Comparison of ENCODE assay signal across 8 cellular contexts in the genomic region with DNA sequence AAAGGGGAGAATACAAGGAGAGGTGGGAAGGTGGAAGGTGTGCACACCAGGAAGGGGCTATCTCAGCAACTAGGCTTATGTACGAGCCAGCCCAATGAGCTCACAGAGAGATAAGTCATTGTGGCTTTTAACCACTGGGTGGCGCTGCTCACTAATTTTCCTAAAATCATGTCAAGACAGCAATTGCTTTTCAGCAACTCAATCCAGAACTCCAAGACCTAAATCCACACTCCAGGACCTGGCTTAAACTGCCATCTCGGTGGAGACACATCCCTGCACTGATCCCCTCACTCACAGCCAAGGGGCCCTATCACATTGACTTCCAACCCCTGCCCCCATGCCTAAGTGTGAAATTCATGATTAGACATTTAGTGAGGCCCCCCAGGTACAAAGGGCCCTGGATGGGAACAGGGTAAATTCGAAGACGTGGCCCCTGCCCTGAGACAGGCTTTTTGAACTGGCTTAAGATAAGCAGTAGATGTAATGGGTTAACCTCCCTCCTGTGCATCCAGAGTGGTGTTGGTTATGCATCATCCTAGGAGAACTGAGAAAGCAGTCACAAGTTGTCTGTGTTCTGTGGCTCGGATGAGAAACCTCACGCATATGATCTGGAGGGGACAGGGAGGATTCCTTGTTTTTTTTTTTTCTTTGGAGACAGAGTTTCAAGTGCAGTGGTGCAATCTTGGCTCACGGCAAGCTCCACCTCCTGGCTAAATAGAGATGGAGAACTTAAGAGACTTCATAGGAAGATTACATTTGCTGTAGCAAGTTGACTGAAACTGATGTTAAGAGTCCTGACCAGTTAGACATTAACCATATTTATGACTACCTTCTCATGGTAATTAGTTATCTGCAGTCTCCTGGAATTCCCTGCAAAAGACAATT. TPM values are rescaled to one million over a fixed set of nuclear protein-coding genes. Genes with fewer than 3 reads are reported as not detected.
DNase-seq lines count a peak whose midpoint lies in the region; ATAC-seq, FAIRE-seq and TF ChIP-seq lines count a peak whose summit lies in the region.

No MANE protein-coding gene starts in this region.

- no peaks in the 10 kb centered on the region for H3K4me1 ChIP-seq in A673 (ENCODE audit: insufficient read depth, low read length, poor library complexity, severe bottlenecking)
- peaks cover 6 to 50% (median 44%) of the 10 kb centered on the region in 4 donors for H3K4me1 ChIP-seq in liver (ENCODE audit: control insufficient read depth in 4 of 4, insufficient read depth in 4 of 4, low read length in 3 of 4)

- intact Hi-C loops in A673 (cut with micrococcal nuclease; ENCODE audit: unreplicated experiment) = loop anchor here (10.0 kb wide), 3 partner anchors 105 to 515 kb away; partner anchors contain the start of gene ZNHIT3
- intact Hi-C loops in activated CD4-positive, alpha-beta T cell treated with anti-CD3 and anti-CD28 coated beads, Interleukin-2, amount 10 ng/mL, durations not matched to agents 24 days and 14 days (cut with micrococcal nuclease) = loop anchor here (1.0 kb wide), 2 partner anchors 103 to 180 kb away; no protein-coding TSS in a partner anchor

- H3K4me3 ChIP-seq in A673 (ENCODE audit: low read depth, low read length, poor library complexity, severe bottlenecking) (no peak overlapping the region), coronary artery (no peak overlapping the region), liver (ENCODE audit: low read depth in 1 of 3, low read length in 3 of 3) (no peak overlapping the region)

- H3K27me3 ChIP-seq in A673 (replicated peaks; ENCODE audit: insufficient read depth, low read depth, low read length, poor library complexity) (no peaks in the 10 kb centered on the region), liver (ENCODE audit: control insufficient read depth in 4 of 4, insufficient read depth in 4 of 4, low read length in 3 of 4) (no peaks in the 10 kb centered on the region)

- BruUV-seq in A673 (replicated peaks; lab: Mats Ljungman, UMichigan) = no TSS peak

- H3K27ac ChIP-seq in A673 (ENCODE audit: low read depth, low read length, poor library complexity, severe bottlenecking) (no peak overlapping the region), coronary artery (no peak overlapping the region), liver (ENCODE audit: low read depth in 1 of 2, low read length in 2 of 2) (peak overlapping the region; percentile 44 to 52)

- no peak overlapping the region for H3K4me3 Mint-ChIP-seq in activated CD4-positive, alpha-beta T cell treated with anti-CD3 and anti-CD28 coated beads, Interleukin-2, amount 10 ng/mL, durations not matched to agents 24 days and 14 days

- peaks cover 5% of the 10 kb centered on the region for H3K4me1 Mint-ChIP-seq in activated CD4-positive, alpha-beta T cell treated with anti-CD3 and anti-CD28 coated beads, Interleukin-2, amount 10 ng/mL, durations not matched to agents 24 days and 14 days

- H3K36me3 Mint-ChIP-seq in activated CD4-positive, alpha-beta T cell treated with anti-CD3 and anti-CD28 coated beads, Interleukin-2, amount 10 ng/mL, durations not matched to agents 24 days and 14 days (ENCODE audit: low read depth) = no peaks in the 10 kb centered on the region

- no peak for ATAC-seq in GM21447 (IDR thresholded peaks at IDR 0.05; ENCODE audit: unreplicated experiment)

- H3K27me3 Mint-ChIP-seq in activated CD4-positive, alpha-beta T cell treated with anti-CD3 and anti-CD28 coated beads, Interleukin-2, amount 10 ng/mL, durations not matched to agents 24 days and 14 days = peaks cover 3% of the 10 kb centered on the region

- peak; percentile 65 for DNase-seq in A673 (ENCODE audit: low spot score)
- DNase-seq in GM19239 (ENCODE audit: insufficient read length, low spot score) = peak; percentile 53
- DNase-seq in NCI-H345 (lab: John Stamatoyannopoulos, UW) = peak; percentile 79
- peak; percentile 92 for DNase-seq in activated CD4-positive, alpha-beta T cell treated with anti-CD3 and anti-CD28 coated beads, Interleukin-2, amount 10 ng/mL, durations not matched to agents 24 days and 14 days
- no peak for DNase-seq in coronary artery (ENCODE audit: low spot score)
- peak; percentile 31 to 61 (median 61) for DNase-seq in stimulated activated CD4-positive, alpha-beta T cell treated with anti-CD3 and anti-CD28 coated beads, TNF-alpha, amount 100 ng/mL, for 24 hours (ENCODE audit: low read depth in 3 of 3)

- H3K9me3 Mint-ChIP-seq in activated CD4-positive, alpha-beta T cell treated with anti-CD3 and anti-CD28 coated beads, Interleukin-2, amount 10 ng/mL, durations not matched to agents 24 days and 14 days = no peaks in the 10 kb centered on the region

- peak; percentile 94 to 97 for TF ChIP-seq RAD21 in liver (IDR thresholded peaks at IDR 0.05)

- H3K27ac Mint-ChIP-seq in activated CD4-positive, alpha-beta T cell treated with anti-CD3 and anti-CD28 coated beads, Interleukin-2, amount 10 ng/mL, durations not matched to agents 24 days and 14 days = no peak overlapping the region

- FAIRE-seq in GM19239 (lab: Jason Lieb, UNC) = no peak

- TF ChIP-seq CTCF in A673 (conservative IDR thresholded peaks at IDR 0.05; ENCODE audit: low read depth, low read length) (peak; percentile 63), coronary artery (IDR thresholded peaks at IDR 0.05) (peak; percentile 44), liver (IDR thresholded peaks at IDR 0.05; ENCODE audit: low read depth, low read length, missing input control) (peak; percentile 95)

- no peaks in the 10 kb centered on the region for H3K9me3 ChIP-seq in A673 (ENCODE audit: low read depth, low read length, poor library complexity, severe bottlenecking)
- no peaks in the 10 kb centered on the region for H3K9me3 ChIP-seq in liver (ENCODE audit: control insufficient read depth in 4 of 4, low read length in 3 of 4)

- WGBS in liver = 20% methylated on average over 8 of the region's 8 CpGs

- POLR2A ChIA-PET in A673 (lab: Charles Lee; ENCODE audit: low non-redundant PET) = no interaction called here

- no peak overlapping the region for H3K9ac ChIP-seq in liver (ENCODE audit: low read depth in 1 of 2, low read length in 2 of 2)

- CTCF ChIA-PET in A673 (lab: Charles Lee) = interaction anchor here (1.2 to 1.6 kb wide), 2 partner anchors 103 to 179 kb away, joined by 4 to 13 read pairs; no protein-coding TSS in a partner anchor

- H3K36me3 ChIP-seq in A673 (ENCODE audit: insufficient read depth, low read length, poor library complexity, severe bottlenecking) (no peaks in the 10 kb centered on the region), liver (ENCODE audit: control insufficient read depth in 4 of 4, insufficient read depth in 3 of 4, low read depth in 1 of 4, low read length in 3 of 4) (no peaks in the 10 kb centered on the region)

TF ChIP-seq in liver, 16 proteins besides CTCF, POLR2A, EP300 and RAD21 (continues in another document):
- TF ChIP-seq JUND (IDR thresholded peaks at IDR 0.05) (no peak), HNF4A (conservative IDR thresholded peaks at IDR 0.05) (peak in 1 of 2 donors; percentile 21), FOXA2 (IDR thresholded peaks at IDR 0.05) (no peak), REST (IDR thresholded peaks at IDR 0.05) (no peak), NR2F2 (IDR thresholded peaks at IDR 0.05) (no peak), FOXA1 (IDR thresholded peaks at IDR 0.05) (no peak)

RNA-seq across cellular contexts. Expression of gene CCL16, which starts 11.5 kb away (rescaled TPM):
- total RNA-seq in A673 (2021) = not detected in 2 replicates
- total RNA-seq in activated CD4-positive, alpha-beta T cell treated with anti-CD3 and anti-CD28 coated beads, Interleukin-2, amount 10 ng/mL, durations not matched to agents 24 days and 14 days = not detected in 2 replicates
- 10 to 100 TPM in 1 of 2 donors, under 1 TPM in 1; 0.65 to 22.3 TPM for total RNA-seq in liver
- polyA plus RNA-seq in liver = 10 to 100 TPM in 1 of 2 donors, 1 to 10 TPM in 1; 8.1 to 21.7 TPM

RNA-seq across cellular contexts. Expression of gene CCL14, which starts 16.7 kb away (rescaled TPM):
- total RNA-seq in A673 (2021) (not detected in 2 replicates), liver (10 to 100 TPM in 1 of 2 donors, 1 to 10 TPM in 1; 1.9 to 11.6 TPM)
- not detected in 2 replicates for total RNA-seq in activated CD4-positive, alpha-beta T cell treated with anti-CD3 and anti-CD28 coated beads, Interleukin-2, amount 10 ng/mL, durations not matched to agents 24 days and 14 days
- 100 to 1,000 TPM in 1 of 2 donors, 10 to 100 TPM in 1; 68.7 to 124 TPM for polyA plus RNA-seq in liver

RNA-seq across cellular contexts. Expression of gene LYZL6, which starts 26.3 kb away (rescaled TPM):
- total RNA-seq in A673 (2021) (not detected in 2 replicates), liver (not detected)
- not detected in 2 replicates for total RNA-seq in activated CD4-positive, alpha-beta T cell treated with anti-CD3 and anti-CD28 coated beads, Interleukin-2, amount 10 ng/mL, durations not matched to agents 24 days and 14 days
- polyA plus RNA-seq in liver = not detected

RNA-seq across cellular contexts. Expression of gene CCL15, which starts 31.6 kb away (rescaled TPM):
- total RNA-seq in A673 (2021) (not detected in 2 replicates), liver (10 to 100 TPM in 1 of 2 donors, 1 to 10 TPM in 1; 9.2 to 14.1 TPM)
- not detected in 2 replicates for total RNA-seq in activated CD4-positive, alpha-beta T cell treated with anti-CD3 and anti-CD28 coated beads, Interleukin-2, amount 10 ng/mL, durations not matched to agents 24 days and 14 days
- 10 to 100 TPM in 1 of 2 donors, 1 to 10 TPM in 1; 8.8 to 27.8 TPM for polyA plus RNA-seq in liver

RNA-seq across cellular contexts. Expression of gene RDM1, which starts 39.2 kb away (rescaled TPM):
- total RNA-seq in A673 (2021) (2.1 and 5.5 TPM in 2 replicates), liver (1 to 10 TPM in 1 of 2 donors, not detected in 1; 1.9 TPM)
- total RNA-seq in activated CD4-positive, alpha-beta T cell treated with anti-CD3 and anti-CD28 coated beads, Interleukin-2, amount 10 ng/mL, durations not matched to agents 24 days and 14 days = 2.6 and 2.9 TPM in 2 replicates
- under 1 TPM; 0.29 to 0.42 TPM for polyA plus RNA-seq in liver

Comparison
In these comparisons a context has a peak if more than half of its experiments do, and no peak if none do; other contexts are left out.
1. H3K27ac ChIP-seq: peak in liver (2 of 2); none in A673 (single experiment) and coronary artery (0 of 2).
2. CTCF ChIP-seq: peak in every context shown above with its lines; median percentile 95 in liver; 63 in A673; 44 in coronary artery.